ENCODE assay signal across 19 cellular contexts in the genomic region with DNA sequence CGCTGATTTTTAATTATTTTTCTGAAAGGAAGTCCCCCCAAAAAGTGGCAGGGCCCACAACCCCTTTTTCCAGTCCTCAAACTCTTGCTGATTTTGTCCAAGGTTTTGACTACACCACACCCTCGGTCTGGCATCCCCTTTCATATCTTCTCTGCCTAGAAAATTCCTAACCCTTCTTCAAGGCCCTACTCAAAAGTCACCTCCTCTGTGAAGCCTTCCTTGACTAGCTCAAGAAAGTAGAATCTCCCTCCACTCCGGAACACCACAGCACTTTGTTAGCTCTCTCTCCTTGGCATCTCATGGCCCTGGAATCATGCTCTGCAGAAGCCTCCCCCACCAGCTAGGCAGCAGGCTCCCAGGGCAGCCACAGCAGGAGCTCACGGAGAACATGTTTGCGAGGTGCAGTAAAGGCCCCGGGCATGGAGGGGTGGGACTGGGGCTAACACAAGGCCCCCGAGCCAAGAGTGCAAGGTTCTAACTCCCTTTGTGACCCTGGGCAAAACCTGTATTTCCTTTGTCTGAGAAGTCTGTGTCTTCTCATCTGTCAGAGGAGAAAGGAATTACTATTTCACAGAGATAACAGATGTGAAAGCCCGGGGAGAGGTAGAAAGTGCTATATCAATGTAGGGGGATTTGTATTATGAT. TPM values are rescaled to one million over a fixed set of nuclear protein-coding genes. Genes with fewer than 3 reads are reported as not detected.
"Had no signal": no experiment of that assay in that cellular context is flagged by ENCODE, and none has a peak within 500 bp of the region (broad histone marks: within the 10 kb centered on the region; RNA-seq: fewer than 3 reads in every experiment).

No MANE protein-coding gene starts in this region.

- FAIRE-seq: endothelial cell of umbilical vein, urothelium cell line had no signal

- DNase-seq: activated CD4-positive, alpha-beta T cell treated with anti-CD3 and anti-CD28 coated beads, Interleukin-2, amount 10 ng/mL, durations not matched to agents 7 days and 5 days; activated CD8-positive, alpha-beta memory T cell treated with anti-CD3 and anti-CD28 coated beads, Interleukin-2, amount 50 U/mL, for 48 hours; activated naive CD8-positive, alpha-beta T cell treated with anti-CD3 and anti-CD28 coated beads for 36 hours; amygdala; body of pancreas; cortex of kidney; effector CD4-positive, alpha-beta T cell; foreskin melanocyte; immature natural killer cell; left cardiac atrium; naive thymus-derived CD4-positive, alpha-beta T cell; stimulated activated CD4-positive, alpha-beta T cell treated with anti-CD3 and anti-CD28 coated beads, Interleukin-2, amount 100 ng/mL, for 48 hours had no signal

- H3K27ac ChIP-seq: body of pancreas, neutrophil had no signal

- H3K4me3 ChIP-seq: body of pancreas had no signal

- ATAC-seq: body of pancreas; left cardiac atrium; naive thymus-derived CD4-positive, alpha-beta T cell had no signal

- H3K27me3 ChIP-seq: body of pancreas had no signal

- H3K9me3 ChIP-seq: body of pancreas had no signal

- H3K36me3 ChIP-seq: neutrophil had no signal

- H3K4me1 ChIP-seq: body of pancreas had no signal

RNA-seq across cellular contexts. Expression of a gene that starts 17.7 kb away (rescaled TPM):
- total RNA-seq: activated CD4-positive, alpha-beta T cell treated with anti-CD3 and anti-CD28 coated beads, Interleukin-2, amount 10 ng/mL, durations not matched to agents 7 days and 5 days; activated naive CD8-positive, alpha-beta T cell treated with anti-CD3 and anti-CD28 coated beads for 36 hours; body of pancreas; endothelial cell of umbilical vein; fibroblast of lung; left cardiac atrium; lung microvascular endothelial cell; mononuclear cell; naive thymus-derived CD4-positive, alpha-beta T cell; renal cortical epithelial cell had no signal
- polyA plus RNA-seq: endothelial cell of umbilical vein; fibroblast of lung; immature natural killer cell; naive thymus-derived CD4-positive, alpha-beta T cell had no signal
